Comparison of ENCODE assay signal across 8 cellular contexts in the genomic region with DNA sequence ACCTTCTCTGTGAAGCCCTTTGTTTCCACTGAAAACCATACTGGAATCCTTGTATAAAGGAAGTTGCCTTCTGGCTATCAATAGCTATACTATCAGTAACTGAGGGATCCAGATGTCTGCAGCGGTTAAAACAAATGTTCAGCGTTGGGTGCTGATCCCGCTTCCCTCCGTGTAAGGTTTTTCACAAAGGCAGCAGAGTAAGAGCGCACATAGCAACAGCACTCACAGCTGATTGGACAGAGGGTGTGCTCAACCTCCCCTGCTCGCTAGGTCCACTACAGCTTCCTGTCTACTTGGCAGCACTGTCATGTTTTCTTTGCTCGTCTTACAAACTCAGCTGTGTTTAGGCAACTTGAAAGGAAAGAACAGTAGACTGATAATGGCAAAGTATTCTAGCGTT. TPM values are rescaled to one million over a fixed set of nuclear protein-coding genes. Genes with fewer than 3 reads are reported as not detected.
A peak's percentile ranks its signal among the peaks of the same experiment; 100 is the strongest.
DNase-seq lines count a peak whose midpoint lies in the region; TF ChIP-seq lines count a peak whose summit lies in the region.

No MANE protein-coding gene starts in this region.

- no peaks in the 10 kb centered on the region for H3K79me2 ChIP-seq in H9 (ENCODE audit: insufficient read depth, low read length)

- H3K36me3 ChIP-seq in colonic mucosa: no peaks in the 10 kb centered on the region
- H3K36me3 ChIP-seq in spleen: peaks cover 0 to 93% (median 17%) of the 10 kb centered on the region in 6 donors

- intact Hi-C loops in colonic mucosa (cut with DNase I): no loop called here
- intact Hi-C loops in spleen (cut with DNase I; ENCODE audit: low total_unique reads): no loop called here

- H3K79me1 ChIP-seq in H9 (ENCODE audit: insufficient read depth, low read depth, low read length, poor library complexity, severe bottlenecking): no peaks in the 10 kb centered on the region

- no peak overlapping the region for H4K8ac ChIP-seq in H9 (replicated peaks; ENCODE audit: insufficient read length, low read depth, low read length)

- peak; percentile 78 for DNase-seq in COR-L47 (lab: John Stamatoyannopoulos, UW)
- peak; percentile 68 for DNase-seq in H9
- peak in 2 of 3 experiments; percentile 46 to 82 for DNase-seq in NCI-H1417 (lab: John Stamatoyannopoulos, UW)
- peak; percentile 68 for DNase-seq in colonic mucosa
- DNase-seq in kidney glomerular epithelial cell (lab: John Stamatoyannopoulos, UW): peak; percentile 94
- peak; percentile 78 for DNase-seq in spleen
- no peak for DNase-seq in 8988T

- H2BK5ac ChIP-seq in H9 (ENCODE audit: insufficient read length, low read length): no peak overlapping the region

- no CpG with 5 or more reads among the region's 8 CpGs for whole genome bisulfite sequencing in H9 (ENCODE audit: extremely low coverage, insufficient read length, low lambda C conversion rate)
- WGBS in spleen, 5 donors: 30 to 61% (median 41%) methylated on average over 8 of the region's 8 CpGs

- no peaks in the 10 kb centered on the region for H3K36me3 Mint-ChIP-seq in H9 (ENCODE audit: insufficient read depth in 1 of 3, low read depth in 3 of 3)

- H3K14ac ChIP-seq in H9 (ENCODE audit: insufficient read depth, low read length): no peak overlapping the region

- H4K91ac ChIP-seq in H9 (ENCODE audit: insufficient read length, low read depth, low read length): no peak overlapping the region

- H4K5ac ChIP-seq in H9 (ENCODE audit: insufficient read length, low read depth, low read length): no peak overlapping the region

- no peaks in the 10 kb centered on the region for H3K27me3 Mint-ChIP-seq in H9 (ENCODE audit: low read depth)

- H3K27me3 ChIP-seq in H9 (ENCODE audit: insufficient read depth, low read length): no peaks in the 10 kb centered on the region
- no peaks in the 10 kb centered on the region for H3K27me3 ChIP-seq in colonic mucosa
- no peaks in the 10 kb centered on the region for H3K27me3 ChIP-seq in spleen (replicated peaks in 1 of 7)

- H3K4me1 Mint-ChIP-seq in H9: peaks cover 16 to 17% of the 10 kb centered on the region in 2 experiments

- TF ChIP-seq POLR2A in spleen (IDR thresholded peaks at IDR 0.05): no peak

- H3K9me3 ChIP-seq in H9 (ENCODE audit: control insufficient read depth, low read depth, low read length) (no peaks in the 10 kb centered on the region), colonic mucosa (no peaks in the 10 kb centered on the region), spleen (no peaks in the 10 kb centered on the region)

- H3K27ac Mint-ChIP-seq in H9: peak overlapping the region in 1 of 3 experiments; percentile 71; a peak in 1 of 7 replicates

- no peaks in the 10 kb centered on the region for H3K23me2 ChIP-seq in H9 (ENCODE audit: insufficient read length, low read depth, low read length, poor library complexity, severe bottlenecking)

- H3K4ac ChIP-seq in H9 (ENCODE audit: low read depth, low read length): no peak overlapping the region

- no peaks in the 10 kb centered on the region for H3K9me3 Mint-ChIP-seq in H9

- no peak overlapping the region for H3K4me3 Mint-ChIP-seq in H9

- H2BK20ac ChIP-seq in H9 (ENCODE audit: low read depth, low read length, poor library complexity, severe bottlenecking): no peak overlapping the region

- H2BK120ac ChIP-seq in H9 (ENCODE audit: low read depth, low read length, poor library complexity, severe bottlenecking): no peak overlapping the region

- no peak overlapping the region for H3T11ph ChIP-seq in H9 (ENCODE audit: low read length)

- TF ChIP-seq CTCF in H9 (conservative IDR thresholded peaks at IDR 0.05) (no peak), VCaP (conservative IDR thresholded peaks at IDR 0.05) (no peak), colonic mucosa (IDR thresholded peaks at IDR 0.05) (no peak), spleen (IDR thresholded peaks at IDR 0.05 in 8 of 11, conservative IDR thresholded peaks at IDR 0.05 in 3 of 11) (no peak)

- H3K18ac ChIP-seq in H9 (ENCODE audit: insufficient read length, low read depth, low read length): no peak overlapping the region

- H2BK15ac ChIP-seq in H9 (ENCODE audit: low read depth, low read length): no peak overlapping the region

- no peak overlapping the region for H2AK5ac ChIP-seq in H9 (ENCODE audit: insufficient read length, low read length)

- H3K4me2 ChIP-seq in H9 (ENCODE audit: insufficient read depth, insufficient read length, low read length): no peak overlapping the region

- no peak overlapping the region for H3K27ac ChIP-seq in H9 (ENCODE audit: insufficient read length, low read depth, low read length)
- H3K27ac ChIP-seq in VCaP: peak overlapping the region; percentile 63
- peak overlapping the region; percentile 71 for H3K27ac ChIP-seq in colonic mucosa
- peak overlapping the region in 6 of 8 donors; percentile 46 to 58 (median 52) for H3K27ac ChIP-seq in spleen

- H4K20me1 ChIP-seq in H9 (ENCODE audit: control insufficient read depth, insufficient read depth, insufficient read length): no peaks in the 10 kb centered on the region

- H3K4me1 ChIP-seq in H9 (ENCODE audit: insufficient read depth, low read length) (no peaks in the 10 kb centered on the region), colonic mucosa (no peaks in the 10 kb centered on the region), spleen (peaks cover 3 to 58% (median 27%) of the 10 kb centered on the region in 6 donors)

- H3K56ac ChIP-seq in H9 (ENCODE audit: insufficient read length, low read depth, low read length): no peak overlapping the region

- H3K4me3 ChIP-seq in colonic mucosa (no peak overlapping the region), spleen (peak overlapping the region in 2 of 8 donors; percentile 20 to 40)

- no peak overlapping the region for H2AFZ ChIP-seq in H9 (ENCODE audit: low read length)

- H3K9ac ChIP-seq in H9 (ENCODE audit: extremely low read depth, insufficient read length, low read length): no peak overlapping the region
- peak overlapping the region in 1 of 2 donors; percentile 32 for H3K9ac ChIP-seq in colonic mucosa (ENCODE audit: low read depth in 2 of 2, low read length in 2 of 2)

- no peak overlapping the region for H3K23ac ChIP-seq in H9 (ENCODE audit: insufficient read length, low read depth, low read length)

- H2BK12ac ChIP-seq in H9 (ENCODE audit: insufficient read length, low read depth, low read length): no peak overlapping the region

RNA-seq across cellular contexts. Expression of gene ATOSA, which starts 27.3 kb away (rescaled TPM):
- total RNA-seq in H9 (2021) (3.3 and 5.8 TPM in 2 replicates), colonic mucosa (10 to 100 TPM; 29.6 to 34.5 TPM), spleen (100 to 1,000 TPM in 2 of 7 donors, 10 to 100 TPM in 5; 65.2 to 148 (median 80.3) TPM)
- polyA plus RNA-seq in spleen: 10 to 100 TPM; 57.0 to 80.7 (median 59.9) TPM
